9 cellular contexts compared by ENCODE assay signal in genomic region chr2:53905396-53905795, GRCh38.
"Had no signal": no experiment of that assay in that cellular context is flagged by ENCODE, and none has a peak within 500 bp of the region (broad histone marks: within the 10 kb centered on the region; RNA-seq: fewer than 3 reads in every experiment).

No MANE protein-coding gene starts in this region.

- DNase-seq: GM23248, GOT3, H7, H9, HCEC 1CT, HFFc6 had no signal

- H2AFZ ChIP-seq: GM23248, GM23338 had no signal

- H3K9ac ChIP-seq: GM23248 had no signal

- H3K4me3 ChIP-seq: GM23248, GM23338, HAP-1 had no signal

- H3K9me3 ChIP-seq: HAP-1 had no signal

- ATAC-seq: GM23338, HCT116 had no signal

- H3K4me1 ChIP-seq: HAP-1 had no signal

- H3K27ac ChIP-seq: GM23248 had no signal

- H3K4me2 ChIP-seq: GM23338 had no signal
